Comparison of ENCODE assay signal across 6 cellular contexts in genomic region chr2:200863655-200864205, GRCh38.
A peak's percentile ranks its signal among the peaks of the same experiment; 100 is the strongest.
DNase-seq lines count a peak whose midpoint lies in the region; ATAC-seq and TF ChIP-seq lines count a peak whose summit lies in the region.

No MANE protein-coding gene starts in this region.

- DNase-seq in stimulated activated CD4-positive, alpha-beta T cell treated with anti-CD3 and anti-CD28 coated beads, Interleukin-1b, Interleukin-23, amount 100 ng/mL, for 48 hours, result peak; percentile 17
- no peak for DNase-seq in stimulated activated CD4-positive, alpha-beta T cell treated with anti-CD3 and anti-CD28 coated beads, Interleukin-2, amount 100 ng/mL, for 48 hours
- DNase-seq in RWPE1 (ENCODE audit: low spot score) (no peak), globus pallidus (ENCODE audit: low spot score) (peak; percentile 70), stromal cell of bone marrow (ENCODE audit: low read depth) (peak; percentile 19)

- TF ChIP-seq CTCF in RWPE1 (conservative IDR thresholded peaks at IDR 0.05; ENCODE audit: low read depth), result no peak

- CTCF ChIA-PET in RWPE1 (lab: Yijun Ruan, JAX), result no interaction called here

- peak overlapping the region; percentile 97 for H3K27ac ChIP-seq in RWPE1

- ATAC-seq in GM21737 (IDR thresholded peaks at IDR 0.05; ENCODE audit: unreplicated experiment), result no peak

- POLR2A ChIA-PET in RWPE1 (lab: Yijun Ruan, JAX; ENCODE audit: low non-redundant PET), result interaction anchor here (0.5 to 1.2 kb wide), 5 partner anchors 8 to 73 kb away, joined by 3 to 8 read pairs (median 6); partner anchors contain the start of gene NIF3L1

Comparison
In these comparisons a context has a peak if more than half of its experiments do, and no peak if none do; other contexts are left out.
1. DNase-seq: peak in stimulated activated CD4-positive, alpha-beta T cell treated with anti-CD3 and anti-CD28 coated beads, Interleukin-1b, Interleukin-23, amount 100 ng/mL, for 48 hours (single experiment), globus pallidus (single experiment) and stromal cell of bone marrow (single experiment); none in stimulated activated CD4-positive, alpha-beta T cell treated with anti-CD3 and anti-CD28 coated beads, Interleukin-2, amount 100 ng/mL, for 48 hours (0 of 2) and RWPE1 (single experiment).